8 cellular contexts compared by ENCODE assay signal in the genomic region with DNA sequence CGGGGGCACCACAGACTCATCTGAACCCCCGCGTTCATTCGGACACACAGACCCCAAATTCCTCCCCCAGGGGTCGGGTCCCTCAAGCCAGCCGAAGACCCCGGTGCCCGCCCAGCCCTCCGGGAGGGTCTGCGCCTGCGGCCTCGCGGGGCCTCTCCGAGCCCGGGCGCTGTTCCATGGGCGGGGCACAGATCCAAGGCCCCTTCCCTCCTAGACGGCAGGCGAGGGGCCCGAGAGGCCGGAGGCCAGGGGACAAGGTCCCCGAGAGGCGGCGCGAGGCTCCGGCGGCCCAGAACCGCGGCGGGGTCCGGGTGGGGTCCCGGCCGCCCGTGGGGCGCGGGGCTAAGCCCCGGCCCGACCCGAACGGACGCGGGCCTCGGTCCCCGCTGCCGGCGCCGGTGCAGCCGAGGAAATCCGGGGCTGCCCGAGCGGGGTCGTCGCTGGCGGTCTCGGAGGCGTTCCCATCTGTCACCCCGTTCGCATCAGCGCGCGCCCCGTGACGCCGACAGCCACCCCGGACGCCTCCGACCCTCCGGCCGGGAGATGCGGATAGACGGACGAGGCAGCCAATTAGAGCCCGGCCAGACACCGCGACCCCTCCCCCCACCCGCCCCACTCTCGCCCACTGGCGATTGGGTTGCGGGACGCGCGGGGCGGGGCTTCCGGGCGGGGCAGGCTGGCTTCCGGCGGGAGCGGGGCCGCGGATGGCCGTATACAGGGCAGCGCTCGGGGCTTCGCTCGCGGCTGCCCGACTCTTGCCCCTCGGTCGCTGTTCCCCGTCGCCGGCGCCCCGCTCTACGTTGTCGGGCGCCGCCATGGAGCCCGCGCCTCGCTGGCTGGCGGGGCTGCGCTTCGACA. TPM values are rescaled to one million over a fixed set of nuclear protein-coding genes. Genes with fewer than 3 reads are reported as not detected.
A peak's percentile ranks its signal among the peaks of the same experiment; 100 is the strongest.
DNase-seq lines count a peak whose midpoint lies in the region; ATAC-seq and TF ChIP-seq lines count a peak whose summit lies in the region.

A gene with protein sequence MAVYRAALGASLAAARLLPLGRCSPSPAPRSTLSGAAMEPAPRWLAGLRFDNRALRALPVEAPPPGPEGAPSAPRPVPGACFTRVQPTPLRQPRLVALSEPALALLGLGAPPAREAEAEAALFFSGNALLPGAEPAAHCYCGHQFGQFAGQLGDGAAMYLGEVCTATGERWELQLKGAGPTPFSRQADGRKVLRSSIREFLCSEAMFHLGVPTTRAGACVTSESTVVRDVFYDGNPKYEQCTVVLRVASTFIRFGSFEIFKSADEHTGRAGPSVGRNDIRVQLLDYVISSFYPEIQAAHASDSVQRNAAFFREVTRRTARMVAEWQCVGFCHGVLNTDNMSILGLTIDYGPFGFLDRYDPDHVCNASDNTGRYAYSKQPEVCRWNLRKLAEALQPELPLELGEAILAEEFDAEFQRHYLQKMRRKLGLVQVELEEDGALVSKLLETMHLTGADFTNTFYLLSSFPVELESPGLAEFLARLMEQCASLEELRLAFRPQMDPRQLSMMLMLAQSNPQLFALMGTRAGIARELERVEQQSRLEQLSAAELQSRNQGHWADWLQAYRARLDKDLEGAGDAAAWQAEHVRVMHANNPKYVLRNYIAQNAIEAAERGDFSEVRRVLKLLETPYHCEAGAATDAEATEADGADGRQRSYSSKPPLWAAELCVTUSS (plus strand): TSS at position 679 of the 858 bp plus-strand sequence. CDS start 26 bp downstream, at position 705.

- H3K4me1 Mint-ChIP-seq in activated T-cell treated with anti-CD3 and anti-CD28 coated beads, Interleukin-2, amount 50 U/mL, for 4 hours (ENCODE audit: low read depth) = peaks cover 24% of the 10 kb centered on the region

- H3K4me1 ChIP-seq in muscle layer of duodenum (ENCODE audit: control insufficient read depth in 1 of 2, insufficient read depth in 2 of 2, low read length in 2 of 2) = peaks cover 4 to 27% of the 10 kb centered on the region in 2 donors

- H3K4me3 ChIP-seq in muscle layer of duodenum (ENCODE audit: low read depth in 1 of 2, low read length in 2 of 2) = peak within 1 kb of the TSS; percentile 53 to 82

- DNase-seq in COR-L47 (lab: John Stamatoyannopoulos, UW) (peak; percentile 88), HuH-7 (ENCODE audit: low spot score) (peak; percentile 100)
- peak; percentile 86 for DNase-seq in activated T-cell treated with anti-CD3 and anti-CD28 coated beads, Interleukin-2, amount 50 U/mL, for 4 hours
- peak; percentile 79 for DNase-seq in stimulated activated CD8-positive, alpha-beta memory T cell treated with anti-CD3 and anti-CD28 coated beads, Interleukin-7, amount 100 ng/mL, for 24 hours (ENCODE audit: low read depth)

- no peaks in the 10 kb centered on the region for H3K9me3 Mint-ChIP-seq in activated T-cell treated with anti-CD3 and anti-CD28 coated beads, Interleukin-2, amount 50 U/mL, for 4 hours

- peaks cover 0 to 21% of the 10 kb centered on the region in 2 donors for H3K36me3 ChIP-seq in muscle layer of duodenum (ENCODE audit: control insufficient read depth in 1 of 2, insufficient read depth in 2 of 2, low read length in 2 of 2)

- H3K36me3 Mint-ChIP-seq in activated T-cell treated with anti-CD3 and anti-CD28 coated beads, Interleukin-2, amount 50 U/mL, for 4 hours (ENCODE audit: insufficient read depth) = peaks cover 15% of the 10 kb centered on the region

- H3K27ac ChIP-seq in muscle layer of duodenum (ENCODE audit: low read length) = no peak within 1 kb of the TSS

- H3K27me3 Mint-ChIP-seq in activated T-cell treated with anti-CD3 and anti-CD28 coated beads, Interleukin-2, amount 50 U/mL, for 4 hours (ENCODE audit: low read depth) = no peaks in the 10 kb centered on the region

- no peaks in the 10 kb centered on the region for H3K9me3 ChIP-seq in muscle layer of duodenum (ENCODE audit: control insufficient read depth in 1 of 2, low read length in 2 of 2)

- no peaks in the 10 kb centered on the region for H3K27me3 ChIP-seq in muscle layer of duodenum (ENCODE audit: low read depth, low read length)

- H3K4me3 Mint-ChIP-seq in activated T-cell treated with anti-CD3 and anti-CD28 coated beads, Interleukin-2, amount 50 U/mL, for 4 hours = peak within 1 kb of the TSS; percentile 83

- ATAC-seq in GM21367 (IDR thresholded peaks at IDR 0.05; ENCODE audit: unreplicated experiment) (peak; percentile 45), esophagus mucosa (peak; percentile 85)
- ATAC-seq in activated T-cell treated with anti-CD3 and anti-CD28 coated beads, Interleukin-2, amount 50 U/mL, for 4 hours = peak; percentile 92

TF ChIP-seq in PFSK-1, 5 proteins besides CTCF, POLR2A, EP300 and RAD21:
- TF ChIP-seq TAF1 (IDR thresholded peaks at IDR 0.05; ENCODE audit: borderline replicate concordance, insufficient read depth, low read length) (peak; percentile 51; the same call in 1 of the 2 replicates), FOXP2 (optimal IDR thresholded peaks at IDR 0.05; ENCODE audit: borderline replicate concordance, extremely low read depth, extremely low read length, insufficient read depth) (peak; percentile 38), POLR2AphosphoS5 (IDR thresholded peaks at IDR 0.05; ENCODE audit: low read depth, low read length) (peak; percentile 49; the same call in 1 of the 2 replicates), SIN3A (IDR thresholded peaks at IDR 0.05; ENCODE audit: borderline replicate concordance, insufficient read depth, low read length) (no peak; the same call in 1 of the 2 replicates)
- TF ChIP-seq, protein P1, sequence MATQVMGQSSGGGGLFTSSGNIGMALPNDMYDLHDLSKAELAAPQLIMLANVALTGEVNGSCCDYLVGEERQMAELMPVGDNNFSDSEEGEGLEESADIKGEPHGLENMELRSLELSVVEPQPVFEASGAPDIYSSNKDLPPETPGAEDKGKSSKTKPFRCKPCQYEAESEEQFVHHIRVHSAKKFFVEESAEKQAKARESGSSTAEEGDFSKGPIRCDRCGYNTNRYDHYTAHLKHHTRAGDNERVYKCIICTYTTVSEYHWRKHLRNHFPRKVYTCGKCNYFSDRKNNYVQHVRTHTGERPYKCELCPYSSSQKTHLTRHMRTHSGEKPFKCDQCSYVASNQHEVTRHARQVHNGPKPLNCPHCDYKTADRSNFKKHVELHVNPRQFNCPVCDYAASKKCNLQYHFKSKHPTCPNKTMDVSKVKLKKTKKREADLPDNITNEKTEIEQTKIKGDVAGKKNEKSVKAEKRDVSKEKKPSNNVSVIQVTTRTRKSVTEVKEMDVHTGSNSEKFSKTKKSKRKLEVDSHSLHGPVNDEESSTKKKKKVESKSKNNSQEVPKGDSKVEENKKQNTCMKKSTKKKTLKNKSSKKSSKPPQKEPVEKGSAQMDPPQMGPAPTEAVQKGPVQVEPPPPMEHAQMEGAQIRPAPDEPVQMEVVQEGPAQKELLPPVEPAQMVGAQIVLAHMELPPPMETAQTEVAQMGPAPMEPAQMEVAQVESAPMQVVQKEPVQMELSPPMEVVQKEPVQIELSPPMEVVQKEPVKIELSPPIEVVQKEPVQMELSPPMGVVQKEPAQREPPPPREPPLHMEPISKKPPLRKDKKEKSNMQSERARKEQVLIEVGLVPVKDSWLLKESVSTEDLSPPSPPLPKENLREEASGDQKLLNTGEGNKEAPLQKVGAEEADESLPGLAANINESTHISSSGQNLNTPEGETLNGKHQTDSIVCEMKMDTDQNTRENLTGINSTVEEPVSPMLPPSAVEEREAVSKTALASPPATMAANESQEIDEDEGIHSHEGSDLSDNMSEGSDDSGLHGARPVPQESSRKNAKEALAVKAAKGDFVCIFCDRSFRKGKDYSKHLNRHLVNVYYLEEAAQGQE (IDR thresholded peaks at IDR 0.05; ENCODE audit: insufficient read depth in 1 of 2, low read depth in 2 of 2, low read length in 2 of 2) = no peak

RNA-seq across cellular contexts. Expression of the gene that starts here (rescaled TPM):
- polyA plus RNA-seq in PFSK-1 (2012; ENCODE audit: insufficient read length, low read depth) = 38.6 TPM
- total RNA-seq in activated T-cell treated with anti-CD3 and anti-CD28 coated beads, Interleukin-2, amount 50 U/mL, for 4 hours = 10 to 100 TPM; 24.4 to 27.9 (median 26.9) TPM
- 13.3 TPM for total RNA-seq in esophagus mucosa
